Comparison of ENCODE assay signal across 1 cellular context in genomic region chr11:1347411-1347999, GRCh38. TPM values are rescaled to one million over a fixed set of nuclear protein-coding genes. Genes with fewer than 3 reads are reported as not detected.
"Had no signal": no experiment of that assay in that cellular context is flagged by ENCODE, and none has a peak within 500 bp of the region (broad histone marks: within the 10 kb centered on the region; RNA-seq: fewer than 3 reads in every experiment).

No MANE protein-coding gene starts in this region.

RNA-seq across cellular contexts. Expression of gene BRSK2, which starts 42.2 kb away (rescaled TPM):
- total RNA-seq: bronchial epithelial cell had no signal
